ENCODE assay signal across 11 cellular contexts in genomic region chr20:47309806-47310426, GRCh38. TPM values are rescaled to one million over a fixed set of nuclear protein-coding genes. Genes with fewer than 3 reads are reported as not detected.
DNase-seq lines count a peak whose midpoint lies in the region; ATAC-seq and TF ChIP-seq lines count a peak whose summit lies in the region.
"Had no signal": no experiment of that assay in that cellular context is flagged by ENCODE, and none has a peak within 500 bp of the region (broad histone marks: within the 10 kb centered on the region; RNA-seq: fewer than 3 reads in every experiment).

No MANE protein-coding gene starts in this region.

- in situ Hi-C loops in Panc1 (cut with HindIII; ENCODE audit: low pct_unique_long_range_greater_than_20kb, low sequenced_read_pairs) = no loop called here

- H3K9me3 ChIP-seq in Panc1 (ENCODE audit: control insufficient read depth, insufficient read depth, low read depth, low read length) (no peaks in the 10 kb centered on the region), mesodermal cell (ENCODE audit: control insufficient read depth, low read length) (no peaks in the 10 kb centered on the region), suprapubic skin (no peaks in the 10 kb centered on the region)
- H3K9me3 ChIP-seq: body of pancreas had no signal

- 79 to 85% methylated on average over 6 of the region's 11 CpGs for WGBS in mesodermal cell (ENCODE audit: insufficient coverage in 2 of 2), 2 experiments
- WGBS in suprapubic skin = 86% methylated on average over 11 of the region's 11 CpGs

- H3K4me3 ChIP-seq in Panc1 (ENCODE audit: low read depth in 2 of 2, low read length in 2 of 2) = no peak overlapping the region
- no peak overlapping the region for H3K4me3 ChIP-seq in mesodermal cell (ENCODE audit: extremely low read depth, insufficient read depth, low read length, poor library complexity, severe bottlenecking)
- no peak overlapping the region for H3K4me3 ChIP-seq in suprapubic skin
- H3K4me3 ChIP-seq: body of pancreas had no signal

- intact Hi-C loops in Panc1 (cut with micrococcal nuclease; ENCODE audit: unreplicated experiment) = no loop called here

- TF ChIP-seq EP300 in suprapubic skin (IDR thresholded peaks at IDR 0.05) = no peak

- TF ChIP-seq POLR2A in suprapubic skin (IDR thresholded peaks at IDR 0.05) = no peak

- no TSS peak for BruUV-seq in Panc1 (replicated peaks; lab: Mats Ljungman, UMichigan)

- ATAC-seq in Panc1 = 0 out of 2 replicates have a peak, but pooled peaks have one; percentile 6
- no peak for ATAC-seq in HG03045 (IDR thresholded peaks at IDR 0.05; ENCODE audit: unreplicated experiment)
- ATAC-seq: body of pancreas; CD8-positive, alpha-beta T cell had no signal

- H3K27me3 ChIP-seq in Panc1 (ENCODE audit: control insufficient read depth, insufficient read depth, low read length) (no peaks in the 10 kb centered on the region), suprapubic skin (no peaks in the 10 kb centered on the region)
- H3K27me3 ChIP-seq: body of pancreas had no signal

- no peak for DNase-seq in Panc1 (ENCODE audit: low read depth, low spot score)
- DNase-seq in suprapubic skin (ENCODE audit: low spot score in 2 of 2) = no peak
- DNase-seq in hepatic stellate cell (ENCODE audit: low spot score) = no peak
- no peak for DNase-seq in DMS79 (lab: John Stamatoyannopoulos, UW)
- DNase-seq: activated T-cell treated with anti-CD3 and anti-CD28 coated beads, Interleukin-2, amount 50 U/mL, for 48 hours; body of pancreas; CD8-positive, alpha-beta T cell; WERI-Rb-1 had no signal

- CTCF ChIA-PET in Panc1 (lab: Charles Lee) = interaction anchor here (0.7 kb wide), 1 partner anchor 861 kb away, joined by 3 read pairs; no protein-coding TSS in a partner anchor

- H3K36me3 ChIP-seq in Panc1 (ENCODE audit: control insufficient read depth, insufficient read depth, low read length) (no peaks in the 10 kb centered on the region), mesodermal cell (ENCODE audit: control insufficient read depth, insufficient read depth, low read length) (peaks cover 98% of the 10 kb centered on the region), suprapubic skin (peaks cover 37% of the 10 kb centered on the region)

- TF ChIP-seq CTCF in Panc1 (IDR thresholded peaks at IDR 0.05) (no peak), suprapubic skin (IDR thresholded peaks at IDR 0.05) (no peak)

- H3K4me1 ChIP-seq in Panc1 (ENCODE audit: control insufficient read depth, insufficient read depth, low read length) = peaks cover 22% of the 10 kb centered on the region
- H3K4me1 ChIP-seq in mesodermal cell (ENCODE audit: control insufficient read depth, insufficient read depth, low read length, poor library complexity, severe bottlenecking) = peaks cover 24% of the 10 kb centered on the region
- peaks cover 26% of the 10 kb centered on the region for H3K4me1 ChIP-seq in suprapubic skin

- H3K27ac ChIP-seq in Panc1 (ENCODE audit: low read length) = peak overlapping the region; percentile 77
- H3K27ac ChIP-seq in cingulate gyrus (ENCODE audit: low read depth, low read length) = peak overlapping the region; percentile 29
- peak overlapping the region; percentile 41 for H3K27ac ChIP-seq in mesodermal cell (ENCODE audit: low read depth, low read length, severe bottlenecking)
- peak overlapping the region; percentile 71 for H3K27ac ChIP-seq in suprapubic skin
- H3K27ac ChIP-seq: body of pancreas, WERI-Rb-1 had no signal

- POLR2A ChIA-PET in Panc1 (lab: Charles Lee) = no interaction called here

RNA-seq across cellular contexts. Expression of gene ZMYND8, which starts 46.6 kb away (rescaled TPM):
- total RNA-seq in Panc1 (2021; ENCODE audit: unreplicated experiment) (50.7 TPM), suprapubic skin (100 to 1,000 TPM in 1 of 4 donors, 10 to 100 TPM in 3; 48.5 to 169 (median 54.1) TPM)
- polyA plus RNA-seq in Panc1 (2012; ENCODE audit: insufficient read length) = 26.6 TPM
- polyA plus RNA-seq in mesodermal cell (2013, experiment 1 of 2) = 58.2 TPM
- polyA plus RNA-seq in mesodermal cell (2013, experiment 2 of 2) = 55.0 TPM
